1 cellular context compared by ENCODE assay signal in the genomic region with DNA sequence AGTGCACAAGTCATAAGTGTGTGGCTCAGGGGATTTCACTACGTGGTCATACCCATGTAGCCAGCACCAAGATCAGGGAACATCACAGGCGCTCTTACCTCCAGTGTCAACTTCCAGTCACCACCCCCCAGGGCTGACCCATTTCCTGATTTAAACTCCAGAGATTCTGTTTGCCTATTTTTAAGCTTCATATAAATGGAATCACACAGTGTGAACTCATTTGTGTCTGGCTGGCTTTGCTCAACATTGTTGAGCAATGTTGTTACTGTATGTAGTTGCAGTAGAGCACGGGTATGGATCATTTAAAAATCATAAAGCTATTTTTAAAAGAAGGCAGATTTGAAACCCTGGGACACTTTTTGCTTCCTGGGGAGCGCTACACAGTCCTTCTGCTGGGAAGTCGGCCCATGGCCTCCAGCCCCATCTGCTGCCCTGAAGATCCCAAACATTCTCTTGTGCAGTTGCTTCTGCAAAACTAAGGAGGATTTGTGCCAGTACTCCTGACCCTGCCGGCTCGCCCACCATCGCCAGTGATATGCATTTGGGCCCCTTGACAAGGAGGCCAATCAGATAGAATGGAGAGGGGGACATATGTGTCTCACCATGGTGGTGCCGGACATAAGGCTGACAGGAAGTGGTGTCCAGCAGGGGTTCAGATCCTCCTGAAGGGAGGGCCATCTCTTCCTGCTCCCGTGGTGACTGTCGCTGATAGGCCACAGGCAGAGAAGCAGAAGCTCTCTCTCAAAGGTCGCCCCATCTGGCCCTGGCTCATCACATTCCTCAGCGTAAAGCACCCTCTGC.
TF ChIP-seq lines count a peak whose summit lies in the region.

No MANE protein-coding gene starts in this region.

TF ChIP-seq in K562, 482 proteins besides CTCF, POLR2A, EP300 and RAD21 (continues in another document):
- TF ChIP-seq NR1H2 (CRISPR knock-in tag; IDR thresholded peaks at IDR 0.05) = no peak
- TF ChIP-seq, protein P1, sequence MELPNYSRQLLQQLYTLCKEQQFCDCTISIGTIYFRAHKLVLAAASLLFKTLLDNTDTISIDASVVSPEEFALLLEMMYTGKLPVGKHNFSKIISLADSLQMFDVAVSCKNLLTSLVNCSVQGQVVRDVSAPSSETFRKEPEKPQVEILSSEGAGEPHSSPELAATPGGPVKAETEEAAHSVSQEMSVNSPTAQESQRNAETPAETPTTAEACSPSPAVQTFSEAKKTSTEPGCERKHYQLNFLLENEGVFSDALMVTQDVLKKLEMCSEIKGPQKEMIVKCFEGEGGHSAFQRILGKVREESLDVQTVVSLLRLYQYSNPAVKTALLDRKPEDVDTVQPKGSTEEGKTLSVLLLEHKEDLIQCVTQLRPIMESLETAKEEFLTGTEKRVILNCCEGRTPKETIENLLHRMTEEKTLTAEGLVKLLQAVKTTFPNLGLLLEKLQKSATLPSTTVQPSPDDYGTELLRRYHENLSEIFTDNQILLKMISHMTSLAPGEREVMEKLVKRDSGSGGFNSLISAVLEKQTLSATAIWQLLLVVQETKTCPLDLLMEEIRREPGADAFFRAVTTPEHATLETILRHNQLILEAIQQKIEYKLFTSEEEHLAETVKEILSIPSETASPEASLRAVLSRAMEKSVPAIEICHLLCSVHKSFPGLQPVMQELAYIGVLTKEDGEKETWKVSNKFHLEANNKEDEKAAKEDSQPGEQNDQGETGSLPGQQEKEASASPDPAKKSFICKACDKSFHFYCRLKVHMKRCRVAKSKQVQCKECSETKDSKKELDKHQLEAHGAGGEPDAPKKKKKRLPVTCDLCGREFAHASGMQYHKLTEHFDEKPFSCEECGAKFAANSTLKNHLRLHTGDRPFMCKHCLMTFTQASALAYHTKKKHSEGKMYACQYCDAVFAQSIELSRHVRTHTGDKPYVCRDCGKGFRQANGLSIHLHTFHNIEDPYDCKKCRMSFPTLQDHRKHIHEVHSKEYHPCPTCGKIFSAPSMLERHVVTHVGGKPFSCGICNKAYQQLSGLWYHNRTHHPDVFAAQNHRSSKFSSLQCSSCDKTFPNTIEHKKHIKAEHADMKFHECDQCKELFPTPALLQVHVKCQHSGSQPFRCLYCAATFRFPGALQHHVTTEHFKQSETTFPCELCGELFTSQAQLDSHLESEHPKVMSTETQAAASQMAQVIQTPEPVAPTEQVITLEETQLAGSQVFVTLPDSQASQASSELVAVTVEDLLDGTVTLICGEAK (IDR thresholded peaks at IDR 0.05) = peak; percentile 65
- TF ChIP-seq, protein P1 (CRISPR knock-in tag; IDR thresholded peaks at IDR 0.05) = no peak
- TF ChIP-seq ZNF589 (CRISPR knock-in tag; IDR thresholded peaks at IDR 0.05; ENCODE audit: low read depth) = peak; percentile 51; the same call in 1 of the 2 replicates
- TF ChIP-seq, protein P2, sequence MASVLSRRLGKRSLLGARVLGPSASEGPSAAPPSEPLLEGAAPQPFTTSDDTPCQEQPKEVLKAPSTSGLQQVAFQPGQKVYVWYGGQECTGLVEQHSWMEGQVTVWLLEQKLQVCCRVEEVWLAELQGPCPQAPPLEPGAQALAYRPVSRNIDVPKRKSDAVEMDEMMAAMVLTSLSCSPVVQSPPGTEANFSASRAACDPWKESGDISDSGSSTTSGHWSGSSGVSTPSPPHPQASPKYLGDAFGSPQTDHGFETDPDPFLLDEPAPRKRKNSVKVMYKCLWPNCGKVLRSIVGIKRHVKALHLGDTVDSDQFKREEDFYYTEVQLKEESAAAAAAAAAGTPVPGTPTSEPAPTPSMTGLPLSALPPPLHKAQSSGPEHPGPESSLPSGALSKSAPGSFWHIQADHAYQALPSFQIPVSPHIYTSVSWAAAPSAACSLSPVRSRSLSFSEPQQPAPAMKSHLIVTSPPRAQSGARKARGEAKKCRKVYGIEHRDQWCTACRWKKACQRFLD (CRISPR knock-in tag; IDR thresholded peaks at IDR 0.05) = peak; percentile 47; the same call in 1 of the 2 replicates
- TF ChIP-seq ELF4 (CRISPR knock-in tag; IDR thresholded peaks at IDR 0.05) = 0 out of 2 replicates have a peak, but pooled peaks have one; percentile 52
- TF ChIP-seq GABPB1 (CRISPR knock-in tag; IDR thresholded peaks at IDR 0.05) = peak; percentile 68; the same call in 1 of the 2 replicates
- peak; percentile 80 for TF ChIP-seq GABPA (tag; conservative IDR thresholded peaks at IDR 0.05; ENCODE audit: low read depth)
- no peak for TF ChIP-seq ZNF696 (CRISPR knock-in tag; conservative IDR thresholded peaks at IDR 0.05)
- TF ChIP-seq, protein P3, sequence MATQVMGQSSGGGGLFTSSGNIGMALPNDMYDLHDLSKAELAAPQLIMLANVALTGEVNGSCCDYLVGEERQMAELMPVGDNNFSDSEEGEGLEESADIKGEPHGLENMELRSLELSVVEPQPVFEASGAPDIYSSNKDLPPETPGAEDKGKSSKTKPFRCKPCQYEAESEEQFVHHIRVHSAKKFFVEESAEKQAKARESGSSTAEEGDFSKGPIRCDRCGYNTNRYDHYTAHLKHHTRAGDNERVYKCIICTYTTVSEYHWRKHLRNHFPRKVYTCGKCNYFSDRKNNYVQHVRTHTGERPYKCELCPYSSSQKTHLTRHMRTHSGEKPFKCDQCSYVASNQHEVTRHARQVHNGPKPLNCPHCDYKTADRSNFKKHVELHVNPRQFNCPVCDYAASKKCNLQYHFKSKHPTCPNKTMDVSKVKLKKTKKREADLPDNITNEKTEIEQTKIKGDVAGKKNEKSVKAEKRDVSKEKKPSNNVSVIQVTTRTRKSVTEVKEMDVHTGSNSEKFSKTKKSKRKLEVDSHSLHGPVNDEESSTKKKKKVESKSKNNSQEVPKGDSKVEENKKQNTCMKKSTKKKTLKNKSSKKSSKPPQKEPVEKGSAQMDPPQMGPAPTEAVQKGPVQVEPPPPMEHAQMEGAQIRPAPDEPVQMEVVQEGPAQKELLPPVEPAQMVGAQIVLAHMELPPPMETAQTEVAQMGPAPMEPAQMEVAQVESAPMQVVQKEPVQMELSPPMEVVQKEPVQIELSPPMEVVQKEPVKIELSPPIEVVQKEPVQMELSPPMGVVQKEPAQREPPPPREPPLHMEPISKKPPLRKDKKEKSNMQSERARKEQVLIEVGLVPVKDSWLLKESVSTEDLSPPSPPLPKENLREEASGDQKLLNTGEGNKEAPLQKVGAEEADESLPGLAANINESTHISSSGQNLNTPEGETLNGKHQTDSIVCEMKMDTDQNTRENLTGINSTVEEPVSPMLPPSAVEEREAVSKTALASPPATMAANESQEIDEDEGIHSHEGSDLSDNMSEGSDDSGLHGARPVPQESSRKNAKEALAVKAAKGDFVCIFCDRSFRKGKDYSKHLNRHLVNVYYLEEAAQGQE (CRISPR knock-in tag; IDR thresholded peaks at IDR 0.05; ENCODE audit: low read depth) = no peak
- TF ChIP-seq, protein P4, sequence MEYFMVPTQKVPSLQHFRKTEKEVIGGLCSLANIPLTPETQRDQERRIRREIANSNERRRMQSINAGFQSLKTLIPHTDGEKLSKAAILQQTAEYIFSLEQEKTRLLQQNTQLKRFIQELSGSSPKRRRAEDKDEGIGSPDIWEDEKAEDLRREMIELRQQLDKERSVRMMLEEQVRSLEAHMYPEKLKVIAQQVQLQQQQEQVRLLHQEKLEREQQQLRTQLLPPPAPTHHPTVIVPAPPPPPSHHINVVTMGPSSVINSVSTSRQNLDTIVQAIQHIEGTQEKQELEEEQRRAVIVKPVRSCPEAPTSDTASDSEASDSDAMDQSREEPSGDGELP (CRISPR knock-in tag; IDR thresholded peaks at IDR 0.05; ENCODE audit: borderline replicate concordance) = peak; percentile 21; the same call in 1 of the 2 replicates
- peak in 1 of 2 experiments; percentile 43; a peak in 1 of 4 replicates for TF ChIP-seq MAZ (CRISPR knock-in tag; conservative IDR thresholded peaks at IDR 0.05 in 1 of 2, IDR thresholded peaks at IDR 0.05 in 1 of 2)
- peak; percentile 31; the same call in 1 of the 2 replicates for TF ChIP-seq CEBPB (tag; IDR thresholded peaks at IDR 0.05)
- TF ChIP-seq ZNF584 (CRISPR knock-in tag; IDR thresholded peaks at IDR 0.05; ENCODE audit: low read depth) = 0 out of 2 replicates have a peak, but pooled peaks have one; percentile 36
- TF ChIP-seq, protein P5, sequence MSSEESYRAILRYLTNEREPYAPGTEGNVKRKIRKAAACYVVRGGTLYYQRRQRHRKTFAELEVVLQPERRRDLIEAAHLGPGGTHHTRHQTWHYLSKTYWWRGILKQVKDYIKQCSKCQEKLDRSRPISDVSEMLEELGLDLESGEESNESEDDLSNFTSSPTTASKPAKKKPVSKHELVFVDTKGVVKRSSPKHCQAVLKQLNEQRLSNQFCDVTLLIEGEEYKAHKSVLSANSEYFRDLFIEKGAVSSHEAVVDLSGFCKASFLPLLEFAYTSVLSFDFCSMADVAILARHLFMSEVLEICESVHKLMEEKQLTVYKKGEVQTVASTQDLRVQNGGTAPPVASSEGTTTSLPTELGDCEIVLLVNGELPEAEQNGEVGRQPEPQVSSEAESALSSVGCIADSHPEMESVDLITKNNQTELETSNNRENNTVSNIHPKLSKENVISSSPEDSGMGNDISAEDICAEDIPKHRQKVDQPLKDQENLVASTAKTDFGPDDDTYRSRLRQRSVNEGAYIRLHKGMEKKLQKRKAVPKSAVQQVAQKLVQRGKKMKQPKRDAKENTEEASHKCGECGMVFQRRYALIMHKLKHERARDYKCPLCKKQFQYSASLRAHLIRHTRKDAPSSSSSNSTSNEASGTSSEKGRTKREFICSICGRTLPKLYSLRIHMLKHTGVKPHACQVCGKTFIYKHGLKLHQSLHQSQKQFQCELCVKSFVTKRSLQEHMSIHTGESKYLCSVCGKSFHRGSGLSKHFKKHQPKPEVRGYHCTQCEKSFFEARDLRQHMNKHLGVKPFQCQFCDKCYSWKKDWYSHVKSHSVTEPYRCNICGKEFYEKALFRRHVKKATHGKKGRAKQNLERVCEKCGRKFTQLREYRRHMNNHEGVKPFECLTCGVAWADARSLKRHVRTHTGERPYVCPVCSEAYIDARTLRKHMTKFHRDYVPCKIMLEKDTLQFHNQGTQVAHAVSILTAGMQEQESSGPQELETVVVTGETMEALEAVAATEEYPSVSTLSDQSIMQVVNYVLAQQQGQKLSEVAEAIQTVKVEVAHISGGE (CRISPR knock-in tag; IDR thresholded peaks at IDR 0.05) = 0 out of 6 replicates have a peak, but pooled peaks of 1 of the 3 experiments have one; percentile 35
- no peak for TF ChIP-seq NR3C1 (CRISPR knock-in tag; IDR thresholded peaks at IDR 0.05)
- TF ChIP-seq CBFA2T3 (IDR thresholded peaks at IDR 0.05) = no peak
- TF ChIP-seq, protein P6, sequence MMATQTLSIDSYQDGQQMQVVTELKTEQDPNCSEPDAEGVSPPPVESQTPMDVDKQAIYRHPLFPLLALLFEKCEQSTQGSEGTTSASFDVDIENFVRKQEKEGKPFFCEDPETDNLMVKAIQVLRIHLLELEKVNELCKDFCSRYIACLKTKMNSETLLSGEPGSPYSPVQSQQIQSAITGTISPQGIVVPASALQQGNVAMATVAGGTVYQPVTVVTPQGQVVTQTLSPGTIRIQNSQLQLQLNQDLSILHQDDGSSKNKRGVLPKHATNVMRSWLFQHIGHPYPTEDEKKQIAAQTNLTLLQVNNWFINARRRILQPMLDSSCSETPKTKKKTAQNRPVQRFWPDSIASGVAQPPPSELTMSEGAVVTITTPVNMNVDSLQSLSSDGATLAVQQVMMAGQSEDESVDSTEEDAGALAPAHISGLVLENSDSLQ (IDR thresholded peaks at IDR 0.05) = 0 out of 2 replicates have a peak, but pooled peaks have one; percentile 8
- 0 out of 2 replicates have a peak, but pooled peaks have one; percentile 8 for TF ChIP-seq JUND (IDR thresholded peaks at IDR 0.05; ENCODE audit: borderline replicate concordance, low read depth, low read length)
- no peak for TF ChIP-seq JUND (tag; IDR thresholded peaks at IDR 0.05; ENCODE audit: borderline replicate concordance, low read depth, low read length)
- TF ChIP-seq ETV1 (tag; conservative IDR thresholded peaks at IDR 0.05; ENCODE audit: low read depth) = 0 out of 2 replicates have a peak, but pooled peaks have one; percentile 6
- TF ChIP-seq SMAD4 (CRISPR knock-in tag; conservative IDR thresholded peaks at IDR 0.05) = 0 out of 2 replicates have a peak, but pooled peaks have one; percentile 27
- peak; percentile 17; the same call in 1 of the 2 replicates for TF ChIP-seq ZNF444 (CRISPR knock-in tag; IDR thresholded peaks at IDR 0.05)
- TF ChIP-seq ZBTB17 (CRISPR knock-in tag; IDR thresholded peaks at IDR 0.05) = 0 out of 2 replicates have a peak, but pooled peaks have one; percentile 61
